1 cellular context compared by ENCODE assay signal in genomic region chr2:182866461-182867369, GRCh38.
TF ChIP-seq lines count a peak whose summit lies in the region.

Gene FRZB, minus strand, starts transcription at chr2:182866637. Its CDS starts 85 bp downstream, at chr2:182866552.

TF ChIP-seq in HepG2, 621 proteins besides CTCF, POLR2A, EP300 and RAD21 (continued from another document and continues in another):
- TF ChIP-seq RELA (CRISPR knock-in tag; IDR thresholded peaks at IDR 0.05) (no peak), ZNF468 (CRISPR knock-in tag; IDR thresholded peaks at IDR 0.05) (no peak), IRF1 (CRISPR knock-in tag; IDR thresholded peaks at IDR 0.05; ENCODE audit: low read depth) (no peak), ZBTB26 (CRISPR knock-in tag; IDR thresholded peaks at IDR 0.05; ENCODE audit: borderline replicate concordance) (no peak), HNRNPUL1 (IDR thresholded peaks at IDR 0.05; ENCODE audit: low read depth, low read length) (no peak), E2F1 (CRISPR knock-in tag; IDR thresholded peaks at IDR 0.05) (no peak), ZNF761 (CRISPR knock-in tag; conservative IDR thresholded peaks at IDR 0.05) (no peak), ZNF839 (CRISPR knock-in tag; IDR thresholded peaks at IDR 0.05; ENCODE audit: borderline replicate concordance) (no peak), KMT2A (CRISPR knock-in tag; IDR thresholded peaks at IDR 0.05) (no peak), TRAFD1 (CRISPR knock-in tag; IDR thresholded peaks at IDR 0.05; ENCODE audit: borderline replicate concordance) (no peak), ZNF367 (CRISPR knock-in tag; IDR thresholded peaks at IDR 0.05; ENCODE audit: borderline replicate concordance) (no peak), KDM5B (CRISPR knock-in tag; IDR thresholded peaks at IDR 0.05; ENCODE audit: borderline replicate concordance) (peak; percentile 51; the same call in 1 of the 2 replicates), NFYC (CRISPR knock-in tag; IDR thresholded peaks at IDR 0.05) (no peak), PAWR (CRISPR knock-in tag; IDR thresholded peaks at IDR 0.05; ENCODE audit: borderline replicate concordance) (no peak), SIX4 (CRISPR knock-in tag; IDR thresholded peaks at IDR 0.05) (no peak), GTF2F1 (IDR thresholded peaks at IDR 0.05; ENCODE audit: low read length) (no peak), TOPORS (CRISPR knock-in tag; IDR thresholded peaks at IDR 0.05) (no peak; the same call in 1 of the 2 replicates), ZBTB43 (CRISPR knock-in tag; conservative IDR thresholded peaks at IDR 0.05) (no peak), HNRNPK (IDR thresholded peaks at IDR 0.05; ENCODE audit: low read depth, low read length, poor library complexity, severe bottlenecking) (no peak), ZFP91 (CRISPR knock-in tag; IDR thresholded peaks at IDR 0.05; ENCODE audit: borderline replicate concordance) (peak; percentile 36; the same call in 1 of the 2 replicates), ZNF780A (CRISPR knock-in tag; IDR thresholded peaks at IDR 0.05) (no peak), CREB3 (CRISPR knock-in tag; IDR thresholded peaks at IDR 0.05) (no peak), ZNF572 (CRISPR knock-in tag; IDR thresholded peaks at IDR 0.05) (no peak), GABPB1 (CRISPR knock-in tag; IDR thresholded peaks at IDR 0.05) (peak; percentile 17; the same call in 1 of the 2 replicates), TAF15 (IDR thresholded peaks at IDR 0.05; ENCODE audit: low read depth, low read length, poor library complexity, severe bottlenecking) (no peak), LRRFIP1 (CRISPR knock-in tag; conservative IDR thresholded peaks at IDR 0.05) (no peak), PRMT3 (CRISPR knock-in tag; IDR thresholded peaks at IDR 0.05; ENCODE audit: borderline replicate concordance, low read depth) (no peak), ZNF383 (CRISPR knock-in tag; IDR thresholded peaks at IDR 0.05; ENCODE audit: borderline replicate concordance) (no peak), POLR2AphosphoS5 (IDR thresholded peaks at IDR 0.05; ENCODE audit: low read depth, low read length) (no peak), HOXA9 (CRISPR knock-in tag; IDR thresholded peaks at IDR 0.05; ENCODE audit: borderline replicate concordance) (no peak), ZNF256 (CRISPR knock-in tag; conservative IDR thresholded peaks at IDR 0.05) (no peak), WIZ (CRISPR knock-in tag; IDR thresholded peaks at IDR 0.05) (no peak), KDM5A (IDR thresholded peaks at IDR 0.05; ENCODE audit: borderline replicate concordance, low read length) (no peak), NCOA5 (CRISPR knock-in tag; IDR thresholded peaks at IDR 0.05) (no peak), NFE2 (CRISPR knock-in tag; IDR thresholded peaks at IDR 0.05) (no peak), RFXANK (CRISPR knock-in tag; IDR thresholded peaks at IDR 0.05) (no peak), SATB2 (CRISPR knock-in tag; IDR thresholded peaks at IDR 0.05) (no peak), NR0B2 (CRISPR knock-in tag; IDR thresholded peaks at IDR 0.05) (0 out of 2 replicates have a peak, but pooled peaks have one; percentile 63), ZNF768 (CRISPR knock-in tag; IDR thresholded peaks at IDR 0.05) (0 out of 2 replicates have a peak, but pooled peaks have one; percentile 33), ZNF800 (CRISPR knock-in tag; IDR thresholded peaks at IDR 0.05) (no peak), ZBTB8A (CRISPR knock-in tag; IDR thresholded peaks at IDR 0.05; ENCODE audit: borderline replicate concordance, low read depth) (no peak), TCF12 (IDR thresholded peaks at IDR 0.05) (no peak), TCF12 (CRISPR knock-in tag; IDR thresholded peaks at IDR 0.05) (0 out of 2 replicates have a peak, but pooled peaks have one; percentile 10), ZNF460 (CRISPR knock-in tag; IDR thresholded peaks at IDR 0.05; ENCODE audit: borderline replicate concordance) (no peak), HNRNPH1 (optimal IDR thresholded peaks at IDR 0.05; ENCODE audit: low read depth, low read length) (no peak), ATF1 (CRISPR knock-in tag; IDR thresholded peaks at IDR 0.05) (no peak), SAFB2 (CRISPR knock-in tag; IDR thresholded peaks at IDR 0.05; ENCODE audit: borderline replicate concordance, low read depth) (no peak), ZNF580 (CRISPR knock-in tag; IDR thresholded peaks at IDR 0.05; ENCODE audit: borderline replicate concordance, low read depth) (no peak), DR1 (CRISPR knock-in tag; IDR thresholded peaks at IDR 0.05) (no peak), HNF4A (CRISPR knock-in tag; IDR thresholded peaks at IDR 0.05) (no peak), ZNF543 (CRISPR knock-in tag; IDR thresholded peaks at IDR 0.05) (no peak), SYNCRIP (IDR thresholded peaks at IDR 0.05; ENCODE audit: insufficient read depth, low read depth, low read length) (no peak), ZNF17 (CRISPR knock-in tag; IDR thresholded peaks at IDR 0.05) (no peak), ZNF616 (CRISPR knock-in tag; IDR thresholded peaks at IDR 0.05; ENCODE audit: low read depth) (no peak), TRIM24 (CRISPR knock-in tag; IDR thresholded peaks at IDR 0.05) (no peak), ZBTB37 (CRISPR knock-in tag; IDR thresholded peaks at IDR 0.05) (no peak), IKZF1 (IDR thresholded peaks at IDR 0.05) (no peak), HMG20A (CRISPR knock-in tag; IDR thresholded peaks at IDR 0.05; ENCODE audit: borderline replicate concordance) (no peak), MEIS1 (CRISPR knock-in tag; IDR thresholded peaks at IDR 0.05; ENCODE audit: borderline replicate concordance) (no peak)
